Comparison of ENCODE assay signal across 1 cellular context in the genomic region with DNA sequence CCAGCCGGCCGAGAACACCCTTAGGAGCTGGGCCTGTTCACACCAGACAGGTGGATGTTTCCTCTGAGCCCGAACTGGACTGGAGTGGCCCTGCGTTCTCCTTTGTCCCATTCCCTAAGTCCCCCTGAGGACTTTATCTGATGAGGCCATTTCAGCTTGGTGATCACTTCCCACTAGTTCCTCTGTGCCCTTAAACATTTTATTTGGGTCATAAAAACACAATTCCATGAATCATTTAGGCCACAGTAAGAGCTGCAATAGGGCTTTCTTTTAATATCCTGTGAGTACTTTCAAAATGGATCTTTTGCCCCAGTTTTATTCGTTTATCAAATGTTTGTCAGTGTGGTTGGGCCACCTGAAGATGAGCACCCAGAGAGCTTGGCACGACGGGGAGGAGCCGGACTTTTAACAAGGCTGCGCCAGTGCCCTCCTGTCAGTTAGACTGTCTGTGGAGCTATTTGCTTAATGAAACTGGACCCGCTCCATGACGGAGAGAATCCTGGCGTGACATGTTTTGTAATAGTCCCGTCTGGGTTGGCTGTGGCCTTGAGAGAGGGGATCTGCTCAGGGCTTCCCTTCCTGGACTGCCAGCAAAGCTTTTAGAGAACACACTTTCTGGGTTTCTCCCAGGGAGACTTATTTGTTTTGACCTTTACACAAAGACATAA.
TF ChIP-seq lines count a peak whose summit lies in the region.

No MANE protein-coding gene starts in this region.

TF ChIP-seq in HepG2, 621 proteins besides CTCF, POLR2A, EP300 and RAD21 (continued from another document):
- TF ChIP-seq, protein P1, sequence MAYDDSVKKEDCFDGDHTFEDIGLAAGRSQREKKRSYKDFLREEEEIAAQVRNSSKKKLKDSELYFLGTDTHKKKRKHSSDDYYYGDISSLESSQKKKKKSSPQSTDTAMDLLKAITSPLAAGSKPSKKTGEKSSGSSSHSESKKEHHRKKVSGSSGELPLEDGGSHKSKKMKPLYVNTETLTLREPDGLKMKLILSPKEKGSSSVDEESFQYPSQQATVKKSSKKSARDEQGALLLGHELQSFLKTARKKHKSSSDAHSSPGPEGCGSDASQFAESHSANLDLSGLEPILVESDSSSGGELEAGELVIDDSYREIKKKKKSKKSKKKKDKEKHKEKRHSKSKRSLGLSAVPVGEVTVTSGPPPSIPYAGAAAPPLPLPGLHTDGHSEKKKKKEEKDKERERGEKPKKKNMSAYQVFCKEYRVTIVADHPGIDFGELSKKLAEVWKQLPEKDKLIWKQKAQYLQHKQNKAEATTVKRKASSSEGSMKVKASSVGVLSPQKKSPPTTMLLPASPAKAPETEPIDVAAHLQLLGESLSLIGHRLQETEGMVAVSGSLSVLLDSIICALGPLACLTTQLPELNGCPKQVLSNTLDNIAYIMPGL (CRISPR knock-in tag; IDR thresholded peaks at IDR 0.05; ENCODE audit: borderline replicate concordance in 1 of 2, low read depth in 1 of 2) = 0 out of 4 replicates have a peak, but pooled peaks of 1 of the 2 experiments have one; percentile 24
- TF ChIP-seq, protein P2, sequence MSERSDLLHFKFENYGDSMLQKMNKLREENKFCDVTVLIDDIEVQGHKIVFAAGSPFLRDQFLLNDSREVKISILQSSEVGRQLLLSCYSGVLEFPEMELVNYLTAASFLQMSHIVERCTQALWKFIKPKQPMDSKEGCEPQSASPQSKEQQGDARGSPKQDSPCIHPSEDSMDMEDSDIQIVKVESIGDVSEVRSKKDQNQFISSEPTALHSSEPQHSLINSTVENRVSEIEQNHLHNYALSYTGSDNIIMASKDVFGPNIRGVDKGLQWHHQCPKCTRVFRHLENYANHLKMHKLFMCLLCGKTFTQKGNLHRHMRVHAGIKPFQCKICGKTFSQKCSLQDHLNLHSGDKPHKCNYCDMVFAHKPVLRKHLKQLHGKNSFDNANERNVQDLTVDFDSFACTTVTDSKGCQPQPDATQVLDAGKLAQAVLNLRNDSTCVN (CRISPR knock-in tag; IDR thresholded peaks at IDR 0.05; ENCODE audit: borderline replicate concordance) = 0 out of 2 replicates have a peak, but pooled peaks have one; percentile 38
- peak; percentile 19; the same call in 1 of the 2 replicates for TF ChIP-seq ETV5 (CRISPR knock-in tag; IDR thresholded peaks at IDR 0.05; ENCODE audit: borderline replicate concordance)
- TF ChIP-seq, protein P3, sequence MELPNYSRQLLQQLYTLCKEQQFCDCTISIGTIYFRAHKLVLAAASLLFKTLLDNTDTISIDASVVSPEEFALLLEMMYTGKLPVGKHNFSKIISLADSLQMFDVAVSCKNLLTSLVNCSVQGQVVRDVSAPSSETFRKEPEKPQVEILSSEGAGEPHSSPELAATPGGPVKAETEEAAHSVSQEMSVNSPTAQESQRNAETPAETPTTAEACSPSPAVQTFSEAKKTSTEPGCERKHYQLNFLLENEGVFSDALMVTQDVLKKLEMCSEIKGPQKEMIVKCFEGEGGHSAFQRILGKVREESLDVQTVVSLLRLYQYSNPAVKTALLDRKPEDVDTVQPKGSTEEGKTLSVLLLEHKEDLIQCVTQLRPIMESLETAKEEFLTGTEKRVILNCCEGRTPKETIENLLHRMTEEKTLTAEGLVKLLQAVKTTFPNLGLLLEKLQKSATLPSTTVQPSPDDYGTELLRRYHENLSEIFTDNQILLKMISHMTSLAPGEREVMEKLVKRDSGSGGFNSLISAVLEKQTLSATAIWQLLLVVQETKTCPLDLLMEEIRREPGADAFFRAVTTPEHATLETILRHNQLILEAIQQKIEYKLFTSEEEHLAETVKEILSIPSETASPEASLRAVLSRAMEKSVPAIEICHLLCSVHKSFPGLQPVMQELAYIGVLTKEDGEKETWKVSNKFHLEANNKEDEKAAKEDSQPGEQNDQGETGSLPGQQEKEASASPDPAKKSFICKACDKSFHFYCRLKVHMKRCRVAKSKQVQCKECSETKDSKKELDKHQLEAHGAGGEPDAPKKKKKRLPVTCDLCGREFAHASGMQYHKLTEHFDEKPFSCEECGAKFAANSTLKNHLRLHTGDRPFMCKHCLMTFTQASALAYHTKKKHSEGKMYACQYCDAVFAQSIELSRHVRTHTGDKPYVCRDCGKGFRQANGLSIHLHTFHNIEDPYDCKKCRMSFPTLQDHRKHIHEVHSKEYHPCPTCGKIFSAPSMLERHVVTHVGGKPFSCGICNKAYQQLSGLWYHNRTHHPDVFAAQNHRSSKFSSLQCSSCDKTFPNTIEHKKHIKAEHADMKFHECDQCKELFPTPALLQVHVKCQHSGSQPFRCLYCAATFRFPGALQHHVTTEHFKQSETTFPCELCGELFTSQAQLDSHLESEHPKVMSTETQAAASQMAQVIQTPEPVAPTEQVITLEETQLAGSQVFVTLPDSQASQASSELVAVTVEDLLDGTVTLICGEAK (IDR thresholded peaks at IDR 0.05) = no peak
- TF ChIP-seq, protein P3 (CRISPR knock-in tag; IDR thresholded peaks at IDR 0.05) = peak; percentile 40; the same call in 1 of the 2 replicates
- TF ChIP-seq ZNF274 (CRISPR knock-in tag; IDR thresholded peaks at IDR 0.05) = 0 out of 2 replicates have a peak, but pooled peaks have one; percentile 40
- TF ChIP-seq, protein P4, sequence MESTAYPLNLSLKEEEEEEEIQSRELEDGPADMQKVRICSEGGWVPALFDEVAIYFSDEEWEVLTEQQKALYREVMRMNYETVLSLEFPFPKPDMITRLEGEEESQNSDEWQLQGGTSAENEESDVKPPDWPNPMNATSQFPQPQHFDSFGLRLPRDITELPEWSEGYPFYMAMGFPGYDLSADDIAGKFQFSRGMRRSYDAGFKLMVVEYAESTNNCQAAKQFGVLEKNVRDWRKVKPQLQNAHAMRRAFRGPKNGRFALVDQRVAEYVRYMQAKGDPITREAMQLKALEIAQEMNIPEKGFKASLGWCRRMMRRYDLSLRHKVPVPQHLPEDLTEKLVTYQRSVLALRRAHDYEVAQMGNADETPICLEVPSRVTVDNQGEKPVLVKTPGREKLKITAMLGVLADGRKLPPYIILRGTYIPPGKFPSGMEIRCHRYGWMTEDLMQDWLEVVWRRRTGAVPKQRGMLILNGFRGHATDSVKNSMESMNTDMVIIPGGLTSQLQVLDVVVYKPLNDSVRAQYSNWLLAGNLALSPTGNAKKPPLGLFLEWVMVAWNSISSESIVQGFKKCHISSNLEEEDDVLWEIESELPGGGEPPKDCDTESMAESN (CRISPR knock-in tag; conservative IDR thresholded peaks at IDR 0.05) = 0 out of 2 replicates have a peak, but pooled peaks have one; percentile 30
- no peak for TF ChIP-seq ZNF644 (CRISPR knock-in tag; IDR thresholded peaks at IDR 0.05; ENCODE audit: low read depth)
